26 cellular contexts compared by ENCODE assay signal in genomic region chr7:122692769-122693309, GRCh38. TPM values are rescaled to one million over a fixed set of nuclear protein-coding genes. Genes with fewer than 3 reads are reported as not detected.
A peak's percentile ranks its signal among the peaks of the same experiment; 100 is the strongest.
DNase-seq lines count a peak whose midpoint lies in the region; FAIRE-seq and TF ChIP-seq lines count a peak whose summit lies in the region.
"Had no signal": no experiment of that assay in that cellular context is flagged by ENCODE, and none has a peak within 500 bp of the region (broad histone marks: within the 10 kb centered on the region; RNA-seq: fewer than 3 reads in every experiment).

No MANE protein-coding gene starts in this region.

- H3K23ac ChIP-seq in H1 (ENCODE audit: insufficient read length) = no peak overlapping the region

- H3K4me1 ChIP-seq in H1 (replicated peaks in 1 of 4; ENCODE audit: control insufficient read depth in 3 of 4, insufficient read depth in 4 of 4, low read length in 3 of 4) = peaks cover 0 to 13% (median 2%) of the 10 kb centered on the region in 4 experiments; a peak in 3 of 7 replicates
- no peaks in the 10 kb centered on the region for H3K4me1 ChIP-seq in small intestine (ENCODE audit: control insufficient read depth in 2 of 2, insufficient read depth in 1 of 2, low read depth in 1 of 2, low read length in 1 of 2)
- H3K4me1 ChIP-seq: BLaER1, HAP-1, SJSA1 had no signal

- H4K91ac ChIP-seq in H1 (replicated peaks; ENCODE audit: insufficient read length, low read length) = no peak overlapping the region

- H3K79me2 ChIP-seq in H1 (ENCODE audit: control insufficient read depth in 1 of 2, insufficient read depth in 2 of 2, low read length in 2 of 2) = no peaks in the 10 kb centered on the region

- H3K27me3 ChIP-seq in H1 (replicated peaks in 1 of 4; ENCODE audit: control insufficient read depth in 3 of 4, extremely low read depth in 1 of 4, insufficient read depth in 3 of 4, low read length in 3 of 4) = no peaks in the 10 kb centered on the region
- no peaks in the 10 kb centered on the region for H3K27me3 ChIP-seq in small intestine (ENCODE audit: control insufficient read depth in 2 of 2, insufficient read depth in 2 of 2, low read length in 2 of 2)
- H3K27me3 ChIP-seq: BLaER1, SJSA1 had no signal

- CTCF ChIA-PET in H1 (lab: Charles Lee; ENCODE audit: partially characterized antibody) = interaction anchor here (0.7 kb wide), 1 partner anchor 481 kb away, joined by 3 read pairs; no protein-coding TSS in a partner anchor

- H3K9me3 ChIP-seq in H1 (ENCODE audit: insufficient read depth in 2 of 2, low read depth in 1 of 2, low read length in 1 of 2) (peaks cover 9 to 14% of the 10 kb centered on the region in 2 experiments), small intestine (ENCODE audit: control insufficient read depth, low read depth) (no peaks in the 10 kb centered on the region)
- H3K9me3 ChIP-seq: HAP-1, SJSA1 had no signal

- DNase-seq in NCI-H748 (lab: John Stamatoyannopoulos, UW; ENCODE audit: unreplicated experiment) (peak; percentile 16), NCI-H748 treated with DMSO at 0.1 percent for 48 hours (lab: John Stamatoyannopoulos, UW) (no peak), NCI-H69 (lab: John Stamatoyannopoulos, UW) (peak; percentile 35), H1 (ENCODE audit: low read depth in 1 of 2, low spot score in 2 of 2) (no peak), small intestine (peak; percentile 25), SKM-1 (lab: John Stamatoyannopoulos, UW; ENCODE audit: unreplicated experiment) (no peak), nucleus accumbens (lab: John Stamatoyannopoulos, UW) (no peak)
- DNase-seq: CD4-positive, CD25-positive, alpha-beta regulatory T cell; DMS153; Karpas-422; NCI-H1092; NCI-H1436; NCI-H187; NCI-H2081 treated with DMSO at 0.1 percent for 48 hours; NCI-H446 treated with DMSO at 0.1 percent for 48 hours; NCI-H526; PC-3; T-helper 1 cell had no signal

- no peak for TF ChIP-seq POLR2A in H1 (IDR thresholded peaks at IDR 0.05; ENCODE audit: control extremely low read depth in 1 of 2, low read depth in 2 of 2, low read length in 2 of 2)

- TF ChIP-seq CTCF in H1 (IDR thresholded peaks at IDR 0.05; ENCODE audit: control extremely low read depth in 1 of 3, insufficient read depth in 1 of 3, low read depth in 1 of 3, low read length in 3 of 3) = no peak

- POLR2A ChIA-PET in H1 (lab: Charles Lee; ENCODE audit: partially characterized antibody) = no interaction called here

- H3K56ac ChIP-seq in H1 (replicated peaks; ENCODE audit: insufficient read length, low read depth, low read length) = no peak overlapping the region

- H2AFZ ChIP-seq in H1 (ENCODE audit: low read length) = no peak overlapping the region
- H2AFZ ChIP-seq: GM23338 had no signal

- no peak overlapping the region for H4K5ac ChIP-seq in H1 (ENCODE audit: insufficient read length, low read depth, low read length)

- H3K79me1 ChIP-seq in H1 (ENCODE audit: low read depth, low read length) = no peaks in the 10 kb centered on the region

- H3K36me3 ChIP-seq in H1 (ENCODE audit: control insufficient read depth in 2 of 4, insufficient read depth in 4 of 4, low read length in 3 of 4) (peaks cover 0 to 2% (median 0%) of the 10 kb centered on the region in 4 experiments; a peak in 1 of 8 replicates), small intestine (ENCODE audit: control insufficient read depth in 2 of 2, insufficient read depth in 2 of 2, low read length in 2 of 2) (no peaks in the 10 kb centered on the region)
- H3K36me3 ChIP-seq: BLaER1, HAP-1, SJSA1 had no signal

- H4K8ac ChIP-seq in H1 (ENCODE audit: extremely low read depth, insufficient read depth, low read length) = no peak overlapping the region

- H2BK5ac ChIP-seq in H1 (ENCODE audit: low read depth, low read length) = no peak overlapping the region

- H4K20me1 ChIP-seq in H1 (replicated peaks in 1 of 2; ENCODE audit: control insufficient read depth in 1 of 2, insufficient read depth in 2 of 2, low read length in 2 of 2) = no peaks in the 10 kb centered on the region
- H4K20me1 ChIP-seq: BLaER1 had no signal

- 97% methylated on average over 3 of the region's 3 CpGs; no CpG with 5 or more reads in 1 of the 2 experiments for WGBS in H1 (ENCODE audit: extremely low coverage in 1 of 2, insufficient coverage in 1 of 2, insufficient read length in 1 of 2, insufficient replicate concordance in 2 of 2, low coverage in 1 of 2, low lambda C conversion rate in 2 of 2, missing lambda C conversion rate in 1 of 2), 2 experiments
- WGBS in small intestine, 3 donors = 84 to 87% (median 87%) methylated on average over 3 of the region's 3 CpGs

- no peak for TF ChIP-seq EP300 in H1 (IDR thresholded peaks at IDR 0.05; ENCODE audit: borderline replicate concordance in 1 of 2, low read depth in 2 of 2, low read length in 2 of 2)

- peak overlapping the region; percentile 13; the same call in 1 of the 2 replicates for H2BK15ac ChIP-seq in H1 (ENCODE audit: low read length)

- H3K18ac ChIP-seq in H1 (ENCODE audit: extremely low read depth, low read length) = no peak overlapping the region

- H3K9ac ChIP-seq in H1 (replicated peaks in 1 of 4; ENCODE audit: extremely low read depth in 1 of 4, low read depth in 3 of 4, low read length in 3 of 4) = no peak overlapping the region
- H3K9ac ChIP-seq: BLaER1 had no signal

- H2BK20ac ChIP-seq in H1 (ENCODE audit: low read length) = no peak overlapping the region

- H3K4me3 ChIP-seq in H1 (ENCODE audit: extremely low read depth in 1 of 4, insufficient read depth in 2 of 4, low read depth in 3 of 4, low read length in 4 of 4) (no peak overlapping the region), small intestine (ENCODE audit: low read depth in 1 of 2, low read length in 2 of 2) (no peak overlapping the region)
- H3K4me3 ChIP-seq: BLaER1, GM23338, HAP-1, SJSA1 had no signal

- no peak overlapping the region for H2BK12ac ChIP-seq in H1 (ENCODE audit: low read depth, low read length)

- no peak for TF ChIP-seq RAD21 in H1 (IDR thresholded peaks at IDR 0.05 in 1 of 2, conservative IDR thresholded peaks at IDR 0.05 in 1 of 2; ENCODE audit: low read depth in 2 of 2, low read length in 2 of 2)

- H3K4ac ChIP-seq in H1 (replicated peaks; ENCODE audit: insufficient read length, low read depth, low read length) = no peak overlapping the region

- H3K27ac ChIP-seq in H1 (ENCODE audit: low read depth, low read length) = no peak overlapping the region
- no peak overlapping the region for H3K27ac ChIP-seq in small intestine (ENCODE audit: low read depth in 1 of 2, low read length in 1 of 2)
- H3K27ac ChIP-seq: BLaER1, SJSA1 had no signal

- H3K4me2 ChIP-seq in H1 (ENCODE audit: insufficient read depth in 1 of 2, low read depth in 2 of 2, low read length in 2 of 2) = no peak overlapping the region
- H3K4me2 ChIP-seq: BLaER1, GM23338 had no signal

- H2AK5ac ChIP-seq in H1 (ENCODE audit: low read depth, low read length) = no peak overlapping the region

- H3K23me2 ChIP-seq in H1 (ENCODE audit: low read depth, low read length) = no peaks in the 10 kb centered on the region

- H2BK120ac ChIP-seq in H1 (replicated peaks; ENCODE audit: low read depth, low read length) = no peak overlapping the region

- FAIRE-seq in H1 (lab: Jason Lieb, UNC) (no peak), small intestine (lab: Jason Lieb, UNC) (no peak)

- no peak overlapping the region for H3K14ac ChIP-seq in H1 (ENCODE audit: insufficient read length)

TF ChIP-seq in H1, 55 proteins besides CTCF, POLR2A, EP300 and RAD21:
- no peak for TF ChIP-seq YY1 (IDR thresholded peaks at IDR 0.05; ENCODE audit: low read depth, low read length)
- TF ChIP-seq SAP30 (IDR thresholded peaks at IDR 0.05; ENCODE audit: insufficient read depth, insufficient replicate concordance, low read length) = no peak
- no peak for TF ChIP-seq CEBPB (IDR thresholded peaks at IDR 0.05; ENCODE audit: low read depth, low read length)
- TF ChIP-seq ATF2 (IDR thresholded peaks at IDR 0.05; ENCODE audit: low read length) = no peak

RNA-seq across cellular contexts. Expression of gene RNF133, which starts 6.1 kb away (rescaled TPM):
- 0.39 TPM in 1 of 2 replicates, not detected in the other for total RNA-seq in H1 (2021; fragmentation: NEBNext Ultra II Directional; extraction: Animal tissue kit (Norgen Biotek cat#: 25700))
- polyA plus RNA-seq in H1 (2011; rRNA removed) (0.09 TPM in 1 of 2 replicates, not detected in the other), small intestine (under 1 TPM in 1 of 3 donors, not detected in 2; 0.10 TPM)
- not detected for polyA plus RNA-seq in H1 (2011; cell fraction: cytosol; rRNA removed)
- polyA plus RNA-seq in H1 (2011; cell fraction: nucleus; rRNA removed) = not detected
- not detected in 4 replicates for polyA plus RNA-seq in H1 (2012, experiment 1 of 2)
- not detected for polyA plus RNA-seq in H1 (2012, experiment 2 of 2)
- polyA plus RNA-seq in H1 (2013, experiment 1 of 2) = 0.06 TPM
- polyA plus RNA-seq in H1 (2013, experiment 2 of 2) = not detected
- 1.9 and 2.3 TPM in 2 replicates for polyA minus RNA-seq in H1 (2011; rRNA and poly(A)+ RNA removed)
- polyA minus RNA-seq in H1 (2011; cell fraction: cytosol; rRNA and poly(A)+ RNA removed) = not detected
- polyA minus RNA-seq in H1 (2011; cell fraction: nucleus; rRNA and poly(A)+ RNA removed) = 6.8 TPM
- total RNA-seq: A172; CD4-positive, CD25-positive, alpha-beta regulatory T cell; Daoy; G401 had no signal
- polyA plus RNA-seq: AG04450; CD4-positive, CD25-positive, alpha-beta regulatory T cell; GM23338 had no signal

RNA-seq across cellular contexts. Expression of gene RNF148, which starts 9.9 kb away (rescaled TPM):
- total RNA-seq in H1 (2021; fragmentation: NEBNext Ultra II Directional; extraction: Animal tissue kit (Norgen Biotek cat#: 25700)) = 0.45 TPM in 1 of 2 replicates, not detected in the other
- polyA plus RNA-seq in H1 (2011; rRNA removed) (0.11 and 0.27 TPM in 2 replicates), small intestine (under 1 TPM in 2 of 3 donors, not detected in 1; 0.15 to 0.67 TPM)
- polyA plus RNA-seq in H1 (2011; cell fraction: cytosol; rRNA removed) = 0.14 TPM
- polyA plus RNA-seq in H1 (2011; cell fraction: nucleus; rRNA removed) = 0.30 TPM
- 0.13 to 0.36 TPM (median 0.19 TPM) in 3 of 4 replicates, not detected in the other for polyA plus RNA-seq in H1 (2012, experiment 1 of 2)
- polyA plus RNA-seq in H1 (2012, experiment 2 of 2) = not detected
- polyA plus RNA-seq in H1 (2013, experiment 1 of 2) = 0.10 TPM
- 0.13 TPM for polyA plus RNA-seq in H1 (2013, experiment 2 of 2)
- 3.2 and 8.9 TPM in 2 replicates for polyA minus RNA-seq in H1 (2011; rRNA and poly(A)+ RNA removed)
- polyA minus RNA-seq in H1 (2011; cell fraction: cytosol; rRNA and poly(A)+ RNA removed) = not detected
- polyA minus RNA-seq in H1 (2011; cell fraction: nucleus; rRNA and poly(A)+ RNA removed) = 16.9 TPM
- total RNA-seq: A172; CD4-positive, CD25-positive, alpha-beta regulatory T cell; Daoy; G401 had no signal
- polyA plus RNA-seq: AG04450; CD4-positive, CD25-positive, alpha-beta regulatory T cell; GM23338 had no signal

Comparison
In these comparisons a context has a peak if more than half of its experiments do, and no peak if none do; other contexts are left out.
1. DNase-seq: peak in NCI-H748 (single experiment), NCI-H69 (single experiment) and small intestine (single experiment); none in NCI-H748 treated with DMSO at 0.1 percent for 48 hours (single experiment), H1 (0 of 2), SKM-1 (single experiment) and nucleus accumbens (0 of 56).